23 cellular contexts compared by ENCODE assay signal in genomic region chr3:146513386-146514051, GRCh38. TPM values are rescaled to one million over a fixed set of nuclear protein-coding genes. Genes with fewer than 3 reads are reported as not detected.
A peak's percentile ranks its signal among the peaks of the same experiment; 100 is the strongest.
DNase-seq lines count a peak whose midpoint lies in the region; ATAC-seq and TF ChIP-seq lines count a peak whose summit lies in the region.
"Had no signal": no experiment of that assay in that cellular context is flagged by ENCODE, and none has a peak within 500 bp of the region (broad histone marks: within the 10 kb centered on the region; RNA-seq: fewer than 3 reads in every experiment).

No MANE protein-coding gene starts in this region.

- no peak for ATAC-seq in activated naive CD8-positive, alpha-beta T cell treated with anti-CD3 and anti-CD28 coated beads, Interleukin-2, amount 10 ng/mL, durations not matched to agents 7 days and 5 days (ENCODE audit: low read depth)
- ATAC-seq in memory B cell (ENCODE audit: low read depth) (no peak), GM19035 (IDR thresholded peaks at IDR 0.05; ENCODE audit: unreplicated experiment) (no peak)
- ATAC-seq: left ventricle myocardium superior; sciatic nerve; stimulated activated memory B cell treated with anti-CD40 and anti-IgM and Interleukin-4, amounts not matched to agents 10 μg/mL and 1 μg/mL and 100 μg/mL, for 72 hours had no signal

- H3K9me2 ChIP-seq in GM23248 (ENCODE audit: insufficient read depth): no peaks in the 10 kb centered on the region

- H3K36me3 ChIP-seq in GM23248 (ENCODE audit: low read depth): no peaks in the 10 kb centered on the region; the same call in 1 of the 2 replicates

- H3K4me3 ChIP-seq in AG10803 (ENCODE audit: low read length): no peak overlapping the region
- peak overlapping the region; percentile 36 for H3K4me3 ChIP-seq in GM23248

- 49 to 50% methylated on average over 2 of the region's 2 CpGs for WGBS in GM23248 (ENCODE audit: low coverage in 1 of 2, low lambda C conversion rate in 2 of 2, missing lambda C conversion rate in 2 of 2), 2 experiments

- peaks cover 59% of the 10 kb centered on the region for H3K36me3 Mint-ChIP-seq in activated naive CD8-positive, alpha-beta T cell treated with anti-CD3 and anti-CD28 coated beads, Interleukin-2, amount 10 ng/mL, durations not matched to agents 7 days and 5 days
- peaks cover 16% of the 10 kb centered on the region for H3K36me3 Mint-ChIP-seq in memory B cell

- no peak overlapping the region for H3K27ac ChIP-seq in GM23248

- no peaks in the 10 kb centered on the region for H4K20me1 ChIP-seq in GM23248 (ENCODE audit: insufficient read depth)

- peaks cover 12% of the 10 kb centered on the region for H3K4me1 ChIP-seq in GM23248 (ENCODE audit: insufficient read depth)

- POLR2A ChIA-PET in activated naive CD8-positive, alpha-beta T cell treated with anti-CD3 and anti-CD28 coated beads, Interleukin-2, amount 10 ng/mL, durations not matched to agents 7 days and 5 days (lab: Charles Lee): interaction anchor here (2.9 kb wide), 1 partner anchor 16 kb away, joined by 8 read pairs; no protein-coding TSS in a partner anchor

- H3K9me3 ChIP-seq in GM23248 (ENCODE audit: low read depth): no peaks in the 10 kb centered on the region

- H3K9ac ChIP-seq in GM23248: no peak overlapping the region

- peak; percentile 60 for DNase-seq in AG10803 (ENCODE audit: low read depth)
- DNase-seq in GM23248: peak; percentile 45
- no peak for DNase-seq in activated naive CD8-positive, alpha-beta T cell treated with anti-CD3 and anti-CD28 coated beads, Interleukin-2, amount 10 ng/mL, durations not matched to agents 7 days and 5 days
- no peak for DNase-seq in memory B cell (ENCODE audit: low spot score in 2 of 2)
- DNase-seq in NCI-H774 (lab: John Stamatoyannopoulos, UW): no peak
- no peak for DNase-seq in stimulated activated CD8-positive, alpha-beta memory T cell treated with anti-CD3 and anti-CD28 coated beads, Interleukin-4, amount 100 ng/mL, for 48 hours
- DNase-seq: activated CD4-positive, alpha-beta memory T cell treated with anti-CD3 and anti-CD28 coated beads for 36 hours; activated effector memory CD4-positive, alpha-beta T cell treated with Interleukin-2 at 50 U/mL for 16 hours; CD4-positive, alpha-beta memory T cell; central memory CD4-positive, alpha-beta T cell; GF-D8; hippocampal formation; Karpas-422; left ventricle myocardium superior; NCI-H2029 treated with DMSO at 0.1 percent for 48 hours; Right ventricle myocardium superior; stimulated activated CD4-positive, alpha-beta T cell treated with anti-CD3 and anti-CD28 coated beads, Interleukin-4, amount 100 ng/mL, for 24 hours; T1000 had no signal

- no peak overlapping the region for H3K4me3 Mint-ChIP-seq in activated naive CD8-positive, alpha-beta T cell treated with anti-CD3 and anti-CD28 coated beads, Interleukin-2, amount 10 ng/mL, durations not matched to agents 7 days and 5 days
- H3K4me3 Mint-ChIP-seq in memory B cell: no peak overlapping the region
- H3K4me3 Mint-ChIP-seq: activated CD4-positive, alpha-beta memory T cell treated with anti-CD3 and anti-CD28 coated beads for 36 hours; CD4-positive, alpha-beta memory T cell; stimulated activated memory B cell treated with anti-CD40 and anti-IgM and Interleukin-4, amounts not matched to agents 10 μg/mL and 1 μg/mL and 100 μg/mL, for 72 hours had no signal

- in situ Hi-C loops in GM23248 (cut with MboI): no loop called here

- H3F3A ChIP-seq in GM23248 (ENCODE audit: insufficient read depth): no peaks in the 10 kb centered on the region; the same call in 1 of the 2 replicates

- peak overlapping the region; percentile 35 for H3K4me2 ChIP-seq in GM23248 (ENCODE audit: unreplicated experiment)

- no peaks in the 10 kb centered on the region for H3K27me3 ChIP-seq in GM23248 (replicated peaks; ENCODE audit: insufficient read depth)

- H3K79me2 ChIP-seq in GM23248 (ENCODE audit: insufficient read depth): no peaks in the 10 kb centered on the region

- no peaks in the 10 kb centered on the region for H3K27me3 Mint-ChIP-seq in activated naive CD8-positive, alpha-beta T cell treated with anti-CD3 and anti-CD28 coated beads, Interleukin-2, amount 10 ng/mL, durations not matched to agents 7 days and 5 days
- H3K27me3 Mint-ChIP-seq in memory B cell: no peaks in the 10 kb centered on the region
- H3K27me3 Mint-ChIP-seq: activated CD4-positive, alpha-beta memory T cell treated with anti-CD3 and anti-CD28 coated beads for 36 hours; CD4-positive, alpha-beta memory T cell; stimulated activated memory B cell treated with anti-CD40 and anti-IgM and Interleukin-4, amounts not matched to agents 10 μg/mL and 1 μg/mL and 100 μg/mL, for 72 hours had no signal

- TF ChIP-seq CTCF in AG10803 (conservative IDR thresholded peaks at IDR 0.05; ENCODE audit: low read length): no peak

- H3K9me3 Mint-ChIP-seq in activated naive CD8-positive, alpha-beta T cell treated with anti-CD3 and anti-CD28 coated beads, Interleukin-2, amount 10 ng/mL, durations not matched to agents 7 days and 5 days: peaks cover 2% of the 10 kb centered on the region
- no peaks in the 10 kb centered on the region for H3K9me3 Mint-ChIP-seq in memory B cell
- H3K9me3 Mint-ChIP-seq: activated CD4-positive, alpha-beta memory T cell treated with anti-CD3 and anti-CD28 coated beads for 36 hours; CD4-positive, alpha-beta memory T cell; stimulated activated memory B cell treated with anti-CD40 and anti-IgM and Interleukin-4, amounts not matched to agents 10 μg/mL and 1 μg/mL and 100 μg/mL, for 72 hours had no signal

- H2AFZ ChIP-seq in GM23248: 0 out of 2 replicates have a peak overlapping the region, but pooled peaks have one; percentile 18

- H3K27ac Mint-ChIP-seq in activated naive CD8-positive, alpha-beta T cell treated with anti-CD3 and anti-CD28 coated beads, Interleukin-2, amount 10 ng/mL, durations not matched to agents 7 days and 5 days: peak overlapping the region; percentile 37
- H3K27ac Mint-ChIP-seq in memory B cell: peak overlapping the region; percentile 4
- H3K27ac Mint-ChIP-seq: activated CD4-positive, alpha-beta memory T cell treated with anti-CD3 and anti-CD28 coated beads for 36 hours; stimulated activated memory B cell treated with anti-CD40 and anti-IgM and Interleukin-4, amounts not matched to agents 10 μg/mL and 1 μg/mL and 100 μg/mL, for 72 hours had no signal

- H3K4me1 Mint-ChIP-seq in activated naive CD8-positive, alpha-beta T cell treated with anti-CD3 and anti-CD28 coated beads, Interleukin-2, amount 10 ng/mL, durations not matched to agents 7 days and 5 days: peaks cover 27% of the 10 kb centered on the region
- H3K4me1 Mint-ChIP-seq in memory B cell: no peaks in the 10 kb centered on the region
- H3K4me1 Mint-ChIP-seq: stimulated activated memory B cell treated with anti-CD40 and anti-IgM and Interleukin-4, amounts not matched to agents 10 μg/mL and 1 μg/mL and 100 μg/mL, for 72 hours had no signal

RNA-seq across cellular contexts. Expression of gene PLSCR1, which starts 30.9 kb away (rescaled TPM):
- 23.7 and 31.7 TPM in 2 replicates for total RNA-seq in GM23248 (2014; rRNA removed; shearing (Covaris generic))
- polyA plus RNA-seq in GM23248 (2016; fragmentation: Nextera tagmentation; extraction: Ambion mirVana): 28.5 and 28.7 TPM in 2 replicates
- total RNA-seq in activated naive CD8-positive, alpha-beta T cell treated with anti-CD3 and anti-CD28 coated beads, Interleukin-2, amount 10 ng/mL, durations not matched to agents 7 days and 5 days: 100 to 1,000 TPM; 172 to 177 TPM

RNA-seq across cellular contexts. Expression of gene PLSCR2, which starts 44.2 kb away (rescaled TPM):
- not detected in 2 replicates for total RNA-seq in GM23248 (2014; rRNA removed; shearing (Covaris generic))
- polyA plus RNA-seq in GM23248 (2016; fragmentation: Nextera tagmentation; extraction: Ambion mirVana): not detected in 2 replicates
- total RNA-seq in activated naive CD8-positive, alpha-beta T cell treated with anti-CD3 and anti-CD28 coated beads, Interleukin-2, amount 10 ng/mL, durations not matched to agents 7 days and 5 days: not detected
- total RNA-seq: activated CD4-positive, alpha-beta memory T cell treated with anti-CD3 and anti-CD28 coated beads for 36 hours; epithelial cell of proximal tubule; left ventricle myocardium superior; Right ventricle myocardium superior had no signal
- polyA plus RNA-seq: neural cell had no signal

Comparison
In these comparisons a context has a peak if more than half of its experiments do, and no peak if none do; other contexts are left out.
1. DNase-seq: peak in AG10803 (single experiment) and GM23248 (single experiment); none in activated naive CD8-positive, alpha-beta T cell treated with anti-CD3 and anti-CD28 coated beads, Interleukin-2, amount 10 ng/mL, durations not matched to agents 7 days and 5 days (single experiment), memory B cell (0 of 2), NCI-H774 (single experiment) and stimulated activated CD8-positive, alpha-beta memory T cell treated with anti-CD3 and anti-CD28 coated beads, Interleukin-4, amount 100 ng/mL, for 48 hours (single experiment).